Comparison of ENCODE assay signal across 1 cellular context in the genomic region with DNA sequence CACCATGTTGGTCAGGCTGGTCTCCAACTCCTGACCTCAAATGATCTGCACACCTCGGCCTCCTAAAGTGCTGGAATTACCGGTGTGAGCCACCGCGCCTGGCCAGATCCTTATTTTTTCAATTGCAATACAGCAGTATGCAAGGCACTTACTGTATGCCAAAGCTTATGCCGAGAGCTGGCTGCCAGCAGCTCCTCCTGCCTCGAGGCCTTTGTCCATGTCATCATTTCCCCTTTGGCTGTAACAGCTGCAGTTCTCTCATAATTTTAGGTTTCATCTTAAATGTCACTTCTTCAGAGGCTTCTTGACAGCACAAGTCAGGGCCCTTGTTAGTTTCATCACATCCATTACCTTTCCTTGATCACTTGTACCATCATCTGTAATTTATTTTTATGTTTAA.
TF ChIP-seq lines count a peak whose summit lies in the region.

No MANE protein-coding gene starts in this region.

TF ChIP-seq in H1, 55 proteins besides CTCF, POLR2A, EP300 and RAD21:
- TF ChIP-seq KDM5A (IDR thresholded peaks at IDR 0.05; ENCODE audit: low read length) = no peak
- no peak for TF ChIP-seq SP1 (IDR thresholded peaks at IDR 0.05; ENCODE audit: low read depth, low read length)
- no peak for TF ChIP-seq KDM1A (IDR thresholded peaks at IDR 0.05; ENCODE audit: borderline replicate concordance, low read length)
- no peak for TF ChIP-seq HDAC6 (IDR thresholded peaks at IDR 0.05; ENCODE audit: low read depth, low read length)
- no peak for TF ChIP-seq RNF2 (IDR thresholded peaks at IDR 0.05; ENCODE audit: borderline replicate concordance, low read depth, low read length, missing control alignments, poor library complexity, severe bottlenecking)
- no peak for TF ChIP-seq RBBP5 (IDR thresholded peaks at IDR 0.05; ENCODE audit: borderline replicate concordance, low read depth, low read length)
- no peak for TF ChIP-seq CHD2 (IDR thresholded peaks at IDR 0.05; ENCODE audit: low read length)
